In genomic region chr10:88278912-88279311, GRCh38 we compare ENCODE assay signal across 18 cellular contexts.
DNase-seq lines count a peak whose midpoint lies in the region; ATAC-seq, FAIRE-seq and TF ChIP-seq lines count a peak whose summit lies in the region.
"Had no signal": no experiment of that assay in that cellular context is flagged by ENCODE, and none has a peak within 500 bp of the region (broad histone marks: within the 10 kb centered on the region; RNA-seq: fewer than 3 reads in every experiment).

No MANE protein-coding gene starts in this region.

- H3K4me1 Mint-ChIP-seq in stimulated activated effector memory CD8-positive, alpha-beta T cell treated with anti-CD3 and anti-CD28 coated beads, Interleukin-12 subunit alpha, Interleukin-12 subunit beta, amount 100 ng/mL, for 72 hours = peaks cover 33% of the 10 kb centered on the region

- no peak for TF ChIP-seq POLR2A in GM12878 (IDR thresholded peaks at IDR 0.05; ENCODE audit: low read depth, low read length)

- no peak for FAIRE-seq in GM12878 (lab: Jason Lieb, UNC)
- FAIRE-seq: bronchial epithelial cell, H1 had no signal

- BruUV-seq in GM12878 (replicated peaks; lab: Mats Ljungman, UMichigan) = no TSS peak

- peak; percentile 33 for DNase-seq in NCI-H187 treated with DMSO at 0.1 percent for 48 hours (lab: John Stamatoyannopoulos, UW)
- no peak for DNase-seq in NCI-H187 (lab: John Stamatoyannopoulos, UW)
- DNase-seq in MV-4-11 (lab: John Stamatoyannopoulos, UW) = peak; percentile 2
- DNase-seq in GM12878 (ENCODE audit: low read depth, low spot score) = no peak
- DNase-seq in stimulated activated effector memory CD8-positive, alpha-beta T cell treated with anti-CD3 and anti-CD28 coated beads, Interleukin-12 subunit alpha, Interleukin-12 subunit beta, amount 100 ng/mL, for 72 hours (ENCODE audit: low spot score in 2 of 2) = no peak
- no peak for DNase-seq in activated CD4-positive, alpha-beta T cell treated with anti-CD3 and anti-CD28 coated beads for 4 hours
- DNase-seq in stimulated activated CD8-positive, alpha-beta memory T cell treated with anti-CD3 and anti-CD28 coated beads, Interleukin-4, amount 100 ng/mL, for 48 hours = no peak
- DNase-seq: natural killer cell, NCI-H1694 treated with DMSO at 0.1 percent for 48 hours, NCI-H774, right cardiac atrium, Right ventricle myocardium superior, SW 1271 had no signal

- TF ChIP-seq CTCF in GM12878 (IDR thresholded peaks at IDR 0.05 in 2 of 3, conservative IDR thresholded peaks at IDR 0.05 in 1 of 3; ENCODE audit: control insufficient read depth in 2 of 3, extremely low read depth in 1 of 3, insufficient read depth in 1 of 3, low read depth in 3 of 3, low read length in 3 of 3) = no peak

- RAD21 ChIA-PET in GM12878 (lab: Charles Lee; ENCODE audit: unreplicated experiment) = no interaction called here

- 81% methylated on average over 2 of the region's 2 CpGs for WGBS in GM12878 (ENCODE audit: insufficient coverage, insufficient replicate concordance, low lambda C conversion rate, missing lambda C conversion rate)

- ATAC-seq in GM12878 (peak; percentile 36; the same call in 2 of the 3 replicates), HG02623 (IDR thresholded peaks at IDR 0.05; ENCODE audit: unreplicated experiment) (no peak)
- peak; percentile 84 for ATAC-seq in stimulated activated effector memory CD8-positive, alpha-beta T cell treated with anti-CD3 and anti-CD28 coated beads, Interleukin-12 subunit alpha, Interleukin-12 subunit beta, amount 100 ng/mL, for 72 hours
- ATAC-seq: right cardiac atrium had no signal

- no peaks in the 10 kb centered on the region for H3K79me2 ChIP-seq in GM12878 (ENCODE audit: control insufficient read depth, insufficient read depth, low read length)

- in situ Hi-C loops in GM12878 (cut with MboI) = no loop called here

- no peaks in the 10 kb centered on the region for H3K36me3 Mint-ChIP-seq in stimulated activated effector memory CD8-positive, alpha-beta T cell treated with anti-CD3 and anti-CD28 coated beads, Interleukin-12 subunit alpha, Interleukin-12 subunit beta, amount 100 ng/mL, for 72 hours
- H3K36me3 Mint-ChIP-seq: natural killer cell, type B pancreatic cell had no signal

- H3K9ac ChIP-seq in GM12878 (ENCODE audit: control insufficient read depth, insufficient read depth, low read length) = no peak overlapping the region

- intact Hi-C loops in GM12878 (cut with micrococcal nuclease; ENCODE audit: unreplicated experiment) = no loop called here

- no peak overlapping the region for H3K27ac ChIP-seq in GM12878 (ENCODE audit: control insufficient read depth, insufficient read depth)

- peaks cover 3% of the 10 kb centered on the region; the same call in 1 of the 2 replicates for H3K4me1 ChIP-seq in GM12878 (ENCODE audit: control insufficient read depth, insufficient read depth, low read length)

- no peaks in the 10 kb centered on the region for H3K27me3 ChIP-seq in GM12878 (replicated peaks in 1 of 2; ENCODE audit: control insufficient read depth in 2 of 2, insufficient read depth in 2 of 2, low read length in 1 of 2)

- no peaks in the 10 kb centered on the region for H3K9me3 Mint-ChIP-seq in stimulated activated effector memory CD8-positive, alpha-beta T cell treated with anti-CD3 and anti-CD28 coated beads, Interleukin-12 subunit alpha, Interleukin-12 subunit beta, amount 100 ng/mL, for 72 hours
- H3K9me3 Mint-ChIP-seq: natural killer cell had no signal

- no peak for TF ChIP-seq EP300 in GM12878 (IDR thresholded peaks at IDR 0.05; ENCODE audit: borderline replicate concordance in 1 of 2, control insufficient read depth in 1 of 2, low read depth in 2 of 2, low read length in 2 of 2)

- POLR2A ChIA-PET in GM12878 (lab: Charles Lee) = no interaction called here

- no peak overlapping the region for H3K27ac Mint-ChIP-seq in stimulated activated effector memory CD8-positive, alpha-beta T cell treated with anti-CD3 and anti-CD28 coated beads, Interleukin-12 subunit alpha, Interleukin-12 subunit beta, amount 100 ng/mL, for 72 hours
- H3K27ac Mint-ChIP-seq: B cell, natural killer cell, type B pancreatic cell had no signal

- CTCF ChIA-PET in GM12878 (lab: Yijun Ruan, JAX) = interaction anchor here (0.6 to 1.3 kb wide), 2 partner anchors 8 to 110 kb away, joined by 3 to 4 read pairs; no protein-coding TSS in a partner anchor

- SMC1A ChIA-PET in GM12878 (lab: Charles Lee; ENCODE audit: uncharacterized antibody, unreplicated experiment) = interaction anchor here (1.0 to 2.5 kb wide), 3 partner anchors 8 to 110 kb away, joined by 3 to 10 read pairs (median 5); no protein-coding TSS in a partner anchor

- no peaks in the 10 kb centered on the region for H4K20me1 ChIP-seq in GM12878 (ENCODE audit: control insufficient read depth, insufficient read depth)

- no peak overlapping the region for H3K4me3 Mint-ChIP-seq in stimulated activated effector memory CD8-positive, alpha-beta T cell treated with anti-CD3 and anti-CD28 coated beads, Interleukin-12 subunit alpha, Interleukin-12 subunit beta, amount 100 ng/mL, for 72 hours
- H3K4me3 Mint-ChIP-seq: B cell, natural killer cell, type B pancreatic cell had no signal

- no peak overlapping the region for H2AFZ ChIP-seq in GM12878 (ENCODE audit: control insufficient read depth, low read depth, low read length)

- no peak overlapping the region for H3K4me2 ChIP-seq in GM12878 (ENCODE audit: control insufficient read depth, insufficient read depth)

- TF ChIP-seq RAD21 in GM12878 (IDR thresholded peaks at IDR 0.05; ENCODE audit: insufficient read depth, low read depth, low read length) = no peak

- H3K9me3 ChIP-seq in GM12878 (replicated peaks; ENCODE audit: control insufficient read depth, insufficient read depth, low read length) = no peaks in the 10 kb centered on the region

- H3K4me3 ChIP-seq in GM12878 = no peak overlapping the region

- no peaks in the 10 kb centered on the region for H3K36me3 ChIP-seq in GM12878 (ENCODE audit: control insufficient read depth in 2 of 2, insufficient read depth in 2 of 2, low read length in 1 of 2)

TF ChIP-seq in GM12878, 131 proteins besides CTCF, POLR2A, EP300 and RAD21:
- no peak for TF ChIP-seq TCF12 (IDR thresholded peaks at IDR 0.05; ENCODE audit: low read depth, low read length)
- TF ChIP-seq, protein P1, sequence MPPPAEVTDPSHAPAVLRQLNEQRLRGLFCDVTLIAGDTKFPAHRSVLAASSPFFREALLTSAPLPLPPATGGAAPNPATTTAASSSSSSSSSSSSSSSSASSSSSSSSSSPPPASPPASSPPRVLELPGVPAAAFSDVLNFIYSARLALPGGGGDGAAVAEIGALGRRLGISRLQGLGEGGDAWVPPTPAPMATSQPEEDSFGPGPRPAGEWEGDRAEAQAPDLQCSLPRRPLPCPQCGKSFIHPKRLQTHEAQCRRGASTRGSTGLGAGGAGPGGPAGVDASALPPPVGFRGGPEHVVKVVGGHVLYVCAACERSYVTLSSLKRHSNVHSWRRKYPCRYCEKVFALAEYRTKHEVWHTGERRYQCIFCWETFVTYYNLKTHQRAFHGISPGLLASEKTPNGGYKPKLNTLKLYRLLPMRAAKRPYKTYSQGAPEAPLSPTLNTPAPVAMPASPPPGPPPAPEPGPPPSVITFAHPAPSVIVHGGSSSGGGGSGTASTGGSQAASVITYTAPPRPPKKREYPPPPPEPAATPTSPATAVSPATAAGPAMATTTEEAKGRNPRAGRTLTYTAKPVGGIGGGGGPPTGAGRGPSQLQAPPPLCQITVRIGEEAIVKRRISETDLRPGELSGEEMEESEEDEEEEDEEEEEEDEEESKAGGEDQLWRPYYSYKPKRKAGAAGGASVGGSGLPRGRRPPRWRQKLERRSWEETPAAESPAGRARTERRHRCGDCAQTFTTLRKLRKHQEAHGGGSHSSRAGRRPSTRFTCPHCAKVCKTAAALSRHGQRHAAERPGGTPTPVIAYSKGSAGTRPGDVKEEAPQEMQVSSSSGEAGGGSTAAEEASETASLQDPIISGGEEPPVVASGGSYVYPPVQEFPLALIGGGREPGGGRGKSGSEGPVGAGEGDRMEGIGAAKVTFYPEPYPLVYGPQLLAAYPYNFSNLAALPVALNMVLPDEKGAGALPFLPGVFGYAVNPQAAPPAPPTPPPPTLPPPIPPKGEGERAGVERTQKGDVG (CRISPR knock-in tag; IDR thresholded peaks at IDR 0.05) = no peak
- no peak for TF ChIP-seq STAT3 (IDR thresholded peaks at IDR 0.05; ENCODE audit: low read depth, low read length)
- TF ChIP-seq ZNF24 (IDR thresholded peaks at IDR 0.05) = peak; percentile 59; the same call in 1 of the 2 replicates
- no peak for TF ChIP-seq BHLHE40 (IDR thresholded peaks at IDR 0.05; ENCODE audit: borderline replicate concordance in 1 of 2, low read depth in 2 of 2, low read length in 1 of 2)
- TF ChIP-seq WRNIP1 (IDR thresholded peaks at IDR 0.05; ENCODE audit: borderline replicate concordance, low read depth, low read length) = no peak
- peak; percentile 24; the same call in 1 of the 2 replicates for TF ChIP-seq RUNX3 (IDR thresholded peaks at IDR 0.05; ENCODE audit: low read length)
- TF ChIP-seq SMC3 (IDR thresholded peaks at IDR 0.05; ENCODE audit: borderline replicate concordance, low read length) = no peak
TF ChIP-seq in GM12878: peak in this region for 2.

Comparison
In these comparisons a context has a peak if more than half of its experiments do, and no peak if none do; other contexts are left out.
1. DNase-seq: peak in NCI-H187 treated with DMSO at 0.1 percent for 48 hours (single experiment) and MV-4-11 (single experiment); none in NCI-H187 (0 of 2), GM12878 (single experiment), stimulated activated effector memory CD8-positive, alpha-beta T cell treated with anti-CD3 and anti-CD28 coated beads, Interleukin-12 subunit alpha, Interleukin-12 subunit beta, amount 100 ng/mL, for 72 hours (0 of 2), activated CD4-positive, alpha-beta T cell treated with anti-CD3 and anti-CD28 coated beads for 4 hours (0 of 2) and stimulated activated CD8-positive, alpha-beta memory T cell treated with anti-CD3 and anti-CD28 coated beads, Interleukin-4, amount 100 ng/mL, for 48 hours (single experiment).